In the genomic region with DNA sequence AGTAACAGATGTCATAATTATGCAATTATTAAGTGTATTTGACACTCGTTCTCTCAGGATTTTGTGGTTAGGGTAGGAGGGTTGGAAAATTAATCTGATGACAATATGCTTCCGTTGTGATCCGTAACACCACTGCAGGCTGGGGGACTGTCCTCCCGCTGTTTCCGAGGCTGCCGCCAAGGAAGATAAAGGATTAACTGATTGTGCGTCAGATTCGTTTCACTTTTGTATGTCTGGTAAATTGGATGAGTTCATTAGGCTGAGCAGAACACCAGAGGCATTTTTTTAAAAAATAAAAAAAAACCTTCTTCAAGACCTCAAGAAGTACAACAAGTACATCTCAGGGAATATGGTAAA, we compare ENCODE assay signal across 18 cellular contexts.
DNase-seq lines count a peak whose midpoint lies in the region; ATAC-seq, FAIRE-seq and TF ChIP-seq lines count a peak whose summit lies in the region.
"Had no signal": no experiment of that assay in that cellular context is flagged by ENCODE, and none has a peak within 500 bp of the region (broad histone marks: within the 10 kb centered on the region; RNA-seq: fewer than 3 reads in every experiment).

No MANE protein-coding gene starts in this region.

- ATAC-seq in HG03095 (IDR thresholded peaks at IDR 0.05; ENCODE audit: unreplicated experiment), result no peak
- ATAC-seq: CD8-positive, alpha-beta T cell; esophagus mucosa; natural killer cell had no signal

- no peaks in the 10 kb centered on the region for H3K9me2 ChIP-seq in neural cell (ENCODE audit: insufficient read depth, low read length)

- no peaks in the 10 kb centered on the region for H3K36me3 ChIP-seq in bronchial epithelial cell (ENCODE audit: control insufficient read depth, insufficient read depth, low read length)
- no peaks in the 10 kb centered on the region for H3K36me3 ChIP-seq in neural cell (ENCODE audit: insufficient read depth, low read length)
- H3K36me3 ChIP-seq: right lobe of liver, tibial nerve had no signal

- no peak for FAIRE-seq in bronchial epithelial cell (lab: Jason Lieb, UNC)

- DNase-seq in ELR (ENCODE audit: low read depth), result peak; percentile 33
- peak; percentile 10 for DNase-seq in NB4 (ENCODE audit: low read depth)
- peak; percentile 19 for DNase-seq in bronchial epithelial cell (ENCODE audit: low read depth)
- DNase-seq in GDM1 (lab: John Stamatoyannopoulos, UW), result no peak
- DNase-seq in HUDEP-2 (lab: John Stamatoyannopoulos, UW; ENCODE audit: unreplicated experiment in 76 of 76), result no peak
- DNase-seq: CD8-positive, alpha-beta T cell; GF-D8; hippocampal formation; natural killer cell; NCI-H1417 treated with DMSO at 0.1 percent for 48 hours; NCI-H69; right lobe of liver; stimulated activated CD4-positive, alpha-beta T cell treated with anti-CD3 and anti-CD28 coated beads, Interleukin-4, amount 100 ng/mL, for 1 hour; T-helper 2 cell had no signal

- no peak overlapping the region for H3K4me2 ChIP-seq in neural cell (ENCODE audit: low read length)

- H3K9me3 ChIP-seq in neural cell (ENCODE audit: low read length), result no peaks in the 10 kb centered on the region
- H3K9me3 ChIP-seq: right lobe of liver, tibial nerve had no signal

- no peaks in the 10 kb centered on the region for H3K27me3 ChIP-seq in bronchial epithelial cell (ENCODE audit: control insufficient read depth, insufficient read depth, low read length)
- H3K27me3 ChIP-seq in neural cell (ENCODE audit: insufficient read depth, low read depth, low read length), result no peaks in the 10 kb centered on the region
- H3K27me3 ChIP-seq: right lobe of liver, tibial nerve had no signal

- no peak overlapping the region for H3K9ac ChIP-seq in neural cell (ENCODE audit: low read length)

- no peak for TF ChIP-seq POLR2A in NB4 (IDR thresholded peaks at IDR 0.05; ENCODE audit: extremely low read depth, insufficient read length)

- H2AFZ ChIP-seq in neural cell (ENCODE audit: low read depth, low read length), result no peak overlapping the region

- no peaks in the 10 kb centered on the region for H3F3A ChIP-seq in neural cell (ENCODE audit: insufficient read depth, low read length, poor library complexity, severe bottlenecking)

- TF ChIP-seq CTCF in NB4 (IDR thresholded peaks at IDR 0.05; ENCODE audit: low read depth, low read length), result no peak
- TF ChIP-seq CTCF in bronchial epithelial cell (IDR thresholded peaks at IDR 0.05; ENCODE audit: insufficient read depth, low read length, severe bottlenecking), result no peak
- TF ChIP-seq CTCF in neural cell (IDR thresholded peaks at IDR 0.05; ENCODE audit: poor library complexity, severe bottlenecking), result no peak

- no peak for TF ChIP-seq EP300 in neural cell (conservative IDR thresholded peaks at IDR 0.05; ENCODE audit: poor library complexity, severe bottlenecking)

- H4K20me1 ChIP-seq in neural cell (ENCODE audit: insufficient read depth), result no peaks in the 10 kb centered on the region

- peak; percentile 15 for TF ChIP-seq RAD21 in neural cell (conservative IDR thresholded peaks at IDR 0.05)

- H3K79me2 ChIP-seq in neural cell (replicated peaks; ENCODE audit: insufficient read depth, low read length), result no peaks in the 10 kb centered on the region

- H3K4me3 ChIP-seq in NB4 (ENCODE audit: low read depth, low read length) (no peak overlapping the region), bronchial epithelial cell (ENCODE audit: low read depth, low read length) (no peak overlapping the region), neural cell (ENCODE audit: low read length) (peak overlapping the region; percentile 33)
- H3K4me3 ChIP-seq: right lobe of liver, tibial nerve had no signal

- H3K27ac ChIP-seq in neural cell (ENCODE audit: low read length), result no peak overlapping the region
- H3K27ac ChIP-seq: right lobe of liver, tibial nerve had no signal

TF ChIP-seq in neural cell, 6 proteins besides CTCF, POLR2A, EP300 and RAD21:
- no peak for TF ChIP-seq MXI1 (conservative IDR thresholded peaks at IDR 0.05; ENCODE audit: poor library complexity, severe bottlenecking)
- TF ChIP-seq SMC3 (conservative IDR thresholded peaks at IDR 0.05; ENCODE audit: poor library complexity), result no peak
- no peak for TF ChIP-seq EZH2 (IDR thresholded peaks at IDR 0.05; ENCODE audit: borderline replicate concordance, insufficient read depth, low read length, poor library complexity, severe bottlenecking)
- TF ChIP-seq REST (IDR thresholded peaks at IDR 0.05; ENCODE audit: borderline replicate concordance), result no peak
- no peak for TF ChIP-seq TAF1 (IDR thresholded peaks at IDR 0.05; ENCODE audit: low read depth)
- TF ChIP-seq POLR2AphosphoS5 (IDR thresholded peaks at IDR 0.05), result no peak

Comparison
In these comparisons a context has a peak if more than half of its experiments do, and no peak if none do; other contexts are left out.
1. DNase-seq: peak in ELR (single experiment), NB4 (single experiment) and bronchial epithelial cell (single experiment); none in GDM1 (single experiment) and HUDEP-2 (0 of 76).